Comparison of ENCODE assay signal across 21 cellular contexts in genomic region chr14:73997108-73997943, GRCh38. TPM values are rescaled to one million over a fixed set of nuclear protein-coding genes. Genes with fewer than 3 reads are reported as not detected.
DNase-seq lines count a peak whose midpoint lies in the region; ATAC-seq, FAIRE-seq and TF ChIP-seq lines count a peak whose summit lies in the region.
"Had no signal": no experiment of that assay in that cellular context is flagged by ENCODE, and none has a peak within 500 bp of the region (broad histone marks: within the 10 kb centered on the region; RNA-seq: fewer than 3 reads in every experiment).

No MANE protein-coding gene starts in this region.

- 79% methylated on average over 1 of the region's 1 CpG for WGBS in pancreas, 2 donors

- no peaks in the 10 kb centered on the region for H3K36me3 ChIP-seq in pancreas

- no peaks in the 10 kb centered on the region for H3K9me3 ChIP-seq in pancreas
- H3K9me3 ChIP-seq: testis had no signal

- intact Hi-C loops in left colon (cut with DNase I, micrococcal nuclease) (no loop called here), pancreas (cut with DNase I) (no loop called here)

- peak overlapping the region in 1 of 4 donors; percentile 58 for H3K27ac ChIP-seq in pancreas
- H3K27ac ChIP-seq: testis had no signal

- FAIRE-seq in pancreas (lab: Jason Lieb, UNC), result no peak

- H3K4me1 ChIP-seq in pancreas, result peaks cover 13 to 28% (median 26%) of the 10 kb centered on the region in 3 donors
- H3K4me1 ChIP-seq: testis had no signal

- TF ChIP-seq CTCF in pancreas (IDR thresholded peaks at IDR 0.05), result no peak

- no peaks in the 10 kb centered on the region for H3K27me3 ChIP-seq in pancreas
- H3K27me3 ChIP-seq: testis had no signal

- peak; percentile 74 for ATAC-seq in left colon
- ATAC-seq in pancreas, result peak; percentile 21 to 81 (median 64)
- ATAC-seq in GM18511 (IDR thresholded peaks at IDR 0.05; ENCODE audit: unreplicated experiment), result no peak
- ATAC-seq: naive thymus-derived CD4-positive, alpha-beta T cell; stimulated activated naive B cell treated with anti-CD40 and anti-IgM and Interleukin-4, amounts not matched to agents 10 μg/mL and 1 μg/mL and 100 μg/mL, for 72 hours had no signal

- DNase-seq in NCI-H510A treated with DMSO at 0.1 percent for 48 hours (lab: John Stamatoyannopoulos, UW) (peak; percentile 4), NCI-H510A (lab: John Stamatoyannopoulos, UW) (no peak), left colon (peak in 1 of 2 donors; percentile 57), pancreas (no peak), SK-N-DZ (ENCODE audit: low spot score) (no peak), COR-L47 (lab: John Stamatoyannopoulos, UW) (no peak)
- no peak for DNase-seq in stimulated activated CD4-positive, alpha-beta T cell treated with anti-CD3 and anti-CD28 coated beads, Interleukin-2, amount 100 ng/mL, for 24 hours
- DNase-seq: activated CD4-positive, alpha-beta memory T cell treated with anti-CD3 and anti-CD28 coated beads, Interleukin-2, amount 10 ng/mL, durations not matched to agents 7 days and 5 days; activated CD4-positive, CD25-positive, alpha-beta regulatory T cell; activated gamma-delta T cell treated with Interleukin-2 at 50 U/mL for 16 hours; activated T-cell treated with anti-CD3 and anti-CD28 coated beads for 4 hours; endodermal cell; HFFc6; islet precursor cell; Kasumi-1; naive thymus-derived CD4-positive, alpha-beta T cell; NCI-H1048; NCI-H446; stimulated activated naive B cell treated with anti-CD40 and anti-IgM and Interleukin-4, amounts not matched to agents 10 μg/mL and 1 μg/mL and 100 μg/mL, for 72 hours; testis had no signal

- H3K4me3 ChIP-seq in pancreas, result no peak overlapping the region
- H3K4me3 ChIP-seq: testis had no signal

RNA-seq across cellular contexts. Expression of gene ENTPD5, which starts 21.8 kb away (rescaled TPM):
- total RNA-seq in left colon (100 to 1,000 TPM; 201 to 203 TPM), pancreas (1 to 10 TPM; 3.6 to 7.4 (median 5.6) TPM)
- polyA plus RNA-seq in pancreas, result 1 to 10 TPM; 2.7 to 3.1 TPM
- polyA plus RNA-seq in SK-N-DZ (2014; cell fraction: cytosol; rRNA removed), result 3.9 and 4.0 TPM in 2 replicates
- 10.4 and 13.3 TPM in 2 replicates for polyA plus RNA-seq in SK-N-DZ (2014; cell fraction: nucleus; rRNA removed)

RNA-seq across cellular contexts. Expression of gene BBOF1, which starts 21.8 kb away (rescaled TPM):
- total RNA-seq in left colon (1 to 10 TPM; 3.1 to 4.5 TPM), pancreas (1 to 10 TPM; 1.0 to 2.3 (median 1.9) TPM)
- 1 to 10 TPM; 2.5 to 4.6 TPM for polyA plus RNA-seq in pancreas
- 0.24 and 0.54 TPM in 2 replicates for polyA plus RNA-seq in SK-N-DZ (2014; cell fraction: cytosol; rRNA removed)
- polyA plus RNA-seq in SK-N-DZ (2014; cell fraction: nucleus; rRNA removed), result 0.31 and 0.88 TPM in 2 replicates

RNA-seq across cellular contexts. Expression of gene COQ6, which starts 47.2 kb away (rescaled TPM):
- total RNA-seq in left colon (10 to 100 TPM; 18.5 to 21.5 TPM), pancreas (1 to 10 TPM; 5.1 to 8.1 (median 6.7) TPM)
- polyA plus RNA-seq in pancreas, result 10 to 100 TPM in 1 of 2 donors, 1 to 10 TPM in 1; 6.5 to 19.8 TPM
- polyA plus RNA-seq in SK-N-DZ (2014; cell fraction: cytosol; rRNA removed), result 27.0 and 48.1 TPM in 2 replicates
- 80.0 and 89.8 TPM in 2 replicates for polyA plus RNA-seq in SK-N-DZ (2014; cell fraction: nucleus; rRNA removed)

RNA-seq across cellular contexts. Expression of gene FAM161B, which starts 47.4 kb away (rescaled TPM):
- total RNA-seq in left colon (1 to 10 TPM; 4.6 to 5.9 TPM), pancreas (1 to 10 TPM in 5 of 6 donors, under 1 TPM in 1; 0.97 to 2.0 (median 1.2) TPM)
- polyA plus RNA-seq in pancreas, result 1 to 10 TPM; 1.4 to 2.0 TPM
- polyA plus RNA-seq in SK-N-DZ (2014; cell fraction: cytosol; rRNA removed), result 2.5 and 2.9 TPM in 2 replicates
- polyA plus RNA-seq in SK-N-DZ (2014; cell fraction: nucleus; rRNA removed), result 1.4 and 1.5 TPM in 2 replicates

Comparison
In these comparisons a context has a peak if more than half of its experiments do, and no peak if none do; other contexts are left out.
1. RNA of gene ENTPD5, which starts 21.8 kb away (total RNA-seq): 201 to 203 TPM in left colon; 3.6 to 7.4 TPM in pancreas; every median in the first group is over 10 times any median in the second.